ENCODE assay signal across 23 cellular contexts in genomic region chr7:96308950-96309263, GRCh38. TPM values are rescaled to one million over a fixed set of nuclear protein-coding genes. Genes with fewer than 3 reads are reported as not detected.
DNase-seq lines count a peak whose midpoint lies in the region; ATAC-seq, FAIRE-seq and TF ChIP-seq lines count a peak whose summit lies in the region.
"Had no signal": no experiment of that assay in that cellular context is flagged by ENCODE, and none has a peak within 500 bp of the region (broad histone marks: within the 10 kb centered on the region; RNA-seq: fewer than 3 reads in every experiment).

No MANE protein-coding gene starts in this region.

- no peak for TF ChIP-seq RAD21 in GM12878 (IDR thresholded peaks at IDR 0.05; ENCODE audit: insufficient read depth, low read depth, low read length)
- TF ChIP-seq RAD21 in SK-N-SH (IDR thresholded peaks at IDR 0.05; ENCODE audit: low read length), result no peak

- intact Hi-C loops in Caco-2 (cut with micrococcal nuclease; ENCODE audit: unreplicated experiment), result no loop called here
- intact Hi-C loops in GM12878 (cut with micrococcal nuclease; ENCODE audit: unreplicated experiment), result no loop called here
- intact Hi-C loops in left colon (cut with DNase I, micrococcal nuclease), result no loop called here
- intact Hi-C loops in prostate gland (cut with DNase I), result no loop called here
- intact Hi-C loops in stomach (cut with DNase I; ENCODE audit: low total_unique reads), result no loop called here

- CTCF ChIA-PET in Caco-2 (lab: Charles Lee) (no interaction called here), GM12878 (lab: Yijun Ruan, JAX) (no interaction called here), SK-N-SH (lab: Yijun Ruan, JAX) (interaction anchor here (0.9 kb wide), 1 partner anchor 719 kb away, joined by 4 read pairs; no protein-coding TSS in a partner anchor)

- peaks cover 15% of the 10 kb centered on the region for H3F3A ChIP-seq in SK-N-SH (replicated peaks; ENCODE audit: insufficient read depth)

- TF ChIP-seq EP300 in GM12878 (IDR thresholded peaks at IDR 0.05; ENCODE audit: borderline replicate concordance in 1 of 2, control insufficient read depth in 1 of 2, low read depth in 2 of 2, low read length in 2 of 2) (no peak), SK-N-SH (IDR thresholded peaks at IDR 0.05; ENCODE audit: borderline replicate concordance in 1 of 2, low read depth in 1 of 2, low read length in 1 of 2) (no peak), stomach (IDR thresholded peaks at IDR 0.05) (no peak)

- H3K27ac Mint-ChIP-seq in Caco-2 (ENCODE audit: unreplicated experiment), result peak overlapping the region; percentile 42
- H3K27ac Mint-ChIP-seq: CD4-positive, CD25-positive, alpha-beta regulatory T cell had no signal

- H3K79me2 ChIP-seq in GM12878 (ENCODE audit: control insufficient read depth, insufficient read depth, low read length) (peaks cover 4% of the 10 kb centered on the region), SK-N-SH (ENCODE audit: insufficient read depth) (peaks cover 54% of the 10 kb centered on the region; the same call in 1 of the 2 replicates)

- H3K9ac ChIP-seq in GM12878 (ENCODE audit: control insufficient read depth, insufficient read depth, low read length) (no peak overlapping the region), SK-N-SH (no peak overlapping the region)

- TF ChIP-seq POLR2A in GM12878 (IDR thresholded peaks at IDR 0.05; ENCODE audit: low read depth, low read length), result no peak
- TF ChIP-seq POLR2A in prostate gland (IDR thresholded peaks at IDR 0.05), result no peak
- TF ChIP-seq POLR2A in stomach (IDR thresholded peaks at IDR 0.05), result no peak

- no peaks in the 10 kb centered on the region for H3K27me3 Mint-ChIP-seq in Caco-2 (ENCODE audit: insufficient read depth, unreplicated experiment)
- no peaks in the 10 kb centered on the region for H3K27me3 Mint-ChIP-seq in activated T-cell treated with anti-CD3 and anti-CD28 coated beads, Interleukin-2, amount 50 U/mL, for 4 hours (ENCODE audit: low read depth)
- H3K27me3 Mint-ChIP-seq: CD4-positive, CD25-positive, alpha-beta regulatory T cell had no signal

- BruUV-seq in Caco-2 (replicated peaks; lab: Mats Ljungman, UMichigan), result no TSS peak
- no TSS peak for BruUV-seq in GM12878 (replicated peaks; lab: Mats Ljungman, UMichigan)

- RAD21 ChIA-PET in GM12878 (lab: Charles Lee; ENCODE audit: unreplicated experiment), result no interaction called here

- H3K27me3 ChIP-seq in Caco-2 (replicated peaks; ENCODE audit: control insufficient read depth, insufficient read depth, low read length) (no peaks in the 10 kb centered on the region), GM12878 (replicated peaks in 1 of 2; ENCODE audit: control insufficient read depth in 2 of 2, insufficient read depth in 2 of 2, low read length in 1 of 2) (no peaks in the 10 kb centered on the region), prostate gland (replicated peaks; ENCODE audit: insufficient read depth) (no peaks in the 10 kb centered on the region), SK-N-SH (ENCODE audit: insufficient read depth) (no peaks in the 10 kb centered on the region), stomach (no peaks in the 10 kb centered on the region)
- H3K27me3 ChIP-seq: BE2C, MG63 had no signal

- in situ Hi-C loops in GM12878 (cut with MboI), result no loop called here

- POLR2A ChIA-PET in Caco-2 (lab: Charles Lee) (no interaction called here), GM12878 (lab: Charles Lee) (no interaction called here), SK-N-SH (lab: Yijun Ruan, JAX) (no interaction called here)

- H2AFZ ChIP-seq in GM12878 (ENCODE audit: control insufficient read depth, low read depth, low read length) (no peak overlapping the region), SK-N-SH (ENCODE audit: low read depth) (no peak overlapping the region)

- DNase-seq in Caco-2 (no peak), GM12878 (ENCODE audit: low read depth, low spot score) (no peak), left colon (no peak), prostate gland (ENCODE audit: low spot score) (peak; percentile 36), NCI-H1694 (lab: John Stamatoyannopoulos, UW) (no peak), SK-N-SH (no peak), stomach (no peak)
- no peak for DNase-seq in activated T-cell treated with anti-CD3 and anti-CD28 coated beads, Interleukin-2, amount 50 U/mL, for 4 hours
- DNase-seq: BE2C, COR-L47, DMS 273 treated with DMSO at 0.1 percent for 48 hours, DMS79 treated with DMSO at 0.1 percent for 48 hours, MG63, NCI-H1048, NCI-H1417 treated with DMSO at 0.1 percent for 48 hours, NCI-H187 treated with DMSO at 0.1 percent for 48 hours, NCI-H2107, NCI-H446 treated with DMSO at 0.1 percent for 48 hours, NCI-H526 treated with DMSO at 0.1 percent for 48 hours, SHP77 had no signal

- peaks cover 50% of the 10 kb centered on the region for H3K4me1 ChIP-seq in Caco-2
- H3K4me1 ChIP-seq in GM12878 (ENCODE audit: control insufficient read depth, insufficient read depth, low read length), result peaks cover 4% of the 10 kb centered on the region
- peaks cover 8% of the 10 kb centered on the region for H3K4me1 ChIP-seq in prostate gland (replicated peaks)
- H3K4me1 ChIP-seq in SK-N-SH (ENCODE audit: control insufficient read depth in 1 of 2, insufficient read depth in 2 of 2, low read depth in 1 of 2, low read length in 1 of 2), result peaks cover 6 to 8% of the 10 kb centered on the region in 2 experiments; a peak in 3 of 4 replicates
- peaks cover 14 to 82% (median 50%) of the 10 kb centered on the region in 4 donors for H3K4me1 ChIP-seq in stomach

- H3K4me3 ChIP-seq in Caco-2 (ENCODE audit: low read depth, low read length), result no peak overlapping the region
- no peak overlapping the region for H3K4me3 ChIP-seq in GM12878
- H3K4me3 ChIP-seq in prostate gland, result no peak overlapping the region
- no peak overlapping the region for H3K4me3 ChIP-seq in SK-N-SH (ENCODE audit: low read depth in 2 of 2, low read length in 1 of 2)
- H3K4me3 ChIP-seq in stomach, result no peak overlapping the region
- H3K4me3 ChIP-seq: MG63 had no signal

- peaks cover 52% of the 10 kb centered on the region for H3K4me1 Mint-ChIP-seq in Caco-2 (ENCODE audit: low read depth, unreplicated experiment)
- H3K4me1 Mint-ChIP-seq in activated T-cell treated with anti-CD3 and anti-CD28 coated beads, Interleukin-2, amount 50 U/mL, for 4 hours (ENCODE audit: low read depth), result peaks cover 39% of the 10 kb centered on the region

- ATAC-seq in GM12878 (no peak), left colon (peak; percentile 73)
- ATAC-seq in activated T-cell treated with anti-CD3 and anti-CD28 coated beads, Interleukin-2, amount 50 U/mL, for 4 hours, result no peak

- peak; percentile 31 for FAIRE-seq in GM12878 (lab: Jason Lieb, UNC)
- FAIRE-seq: GM12891, H54 had no signal

- no peaks in the 10 kb centered on the region for H3K9me3 ChIP-seq in Caco-2
- H3K9me3 ChIP-seq in GM12878 (replicated peaks; ENCODE audit: control insufficient read depth, insufficient read depth, low read length), result no peaks in the 10 kb centered on the region
- no peaks in the 10 kb centered on the region for H3K9me3 ChIP-seq in prostate gland
- H3K9me3 ChIP-seq in SK-N-SH, result no peaks in the 10 kb centered on the region
- H3K9me3 ChIP-seq in stomach, result no peaks in the 10 kb centered on the region
- H3K9me3 ChIP-seq: BE2C, MG63 had no signal

- H3K4me3 Mint-ChIP-seq in Caco-2 (ENCODE audit: unreplicated experiment), result no peak overlapping the region
- no peak overlapping the region for H3K4me3 Mint-ChIP-seq in activated T-cell treated with anti-CD3 and anti-CD28 coated beads, Interleukin-2, amount 50 U/mL, for 4 hours
- H3K4me3 Mint-ChIP-seq: CD4-positive, CD25-positive, alpha-beta regulatory T cell had no signal

- H3K27ac ChIP-seq in GM12878 (ENCODE audit: control insufficient read depth, insufficient read depth) (no peak overlapping the region), prostate gland (peak overlapping the region; percentile 4 to 41), SK-N-SH (ENCODE audit: low read depth in 2 of 2, low read length in 1 of 2) (no peak overlapping the region), stomach (no peak overlapping the region)

- H4K20me1 ChIP-seq in GM12878 (ENCODE audit: control insufficient read depth, insufficient read depth) (no peaks in the 10 kb centered on the region), SK-N-SH (ENCODE audit: insufficient read depth) (peaks cover 87% of the 10 kb centered on the region)

- no peaks in the 10 kb centered on the region for H3K9me2 ChIP-seq in SK-N-SH

- no peak overlapping the region for H3K4me2 ChIP-seq in GM12878 (ENCODE audit: control insufficient read depth, insufficient read depth)
- H3K4me2 ChIP-seq in SK-N-SH, result no peak overlapping the region

- H3K36me3 ChIP-seq in Caco-2 (ENCODE audit: control insufficient read depth, insufficient read depth, low read length) (no peaks in the 10 kb centered on the region), GM12878 (ENCODE audit: control insufficient read depth in 2 of 2, insufficient read depth in 2 of 2, low read length in 1 of 2) (peaks cover 0 to 6% of the 10 kb centered on the region in 2 experiments; a peak in 2 of 4 replicates), prostate gland (no peaks in the 10 kb centered on the region), SK-N-SH (replicated peaks in 1 of 2; ENCODE audit: control insufficient read depth in 1 of 2, insufficient read depth in 2 of 2, low read length in 1 of 2) (peaks cover 0 to 15% of the 10 kb centered on the region in 2 experiments), stomach (no peaks in the 10 kb centered on the region)
- H3K36me3 ChIP-seq: MG63 had no signal

- SMC1A ChIA-PET in GM12878 (lab: Charles Lee; ENCODE audit: uncharacterized antibody, unreplicated experiment), result no interaction called here

- peaks cover 31% of the 10 kb centered on the region for H3K36me3 Mint-ChIP-seq in Caco-2 (ENCODE audit: insufficient read depth, unreplicated experiment)
- peaks cover 18% of the 10 kb centered on the region for H3K36me3 Mint-ChIP-seq in activated T-cell treated with anti-CD3 and anti-CD28 coated beads, Interleukin-2, amount 50 U/mL, for 4 hours (ENCODE audit: insufficient read depth)

- TF ChIP-seq CTCF in Caco-2 (IDR thresholded peaks at IDR 0.05; ENCODE audit: insufficient read depth in 1 of 2, low read depth in 1 of 2, low read length in 1 of 2, severe bottlenecking in 1 of 2, unreplicated experiment in 1 of 2) (no peak), GM12878 (IDR thresholded peaks at IDR 0.05 in 2 of 3, conservative IDR thresholded peaks at IDR 0.05 in 1 of 3; ENCODE audit: control insufficient read depth in 2 of 3, extremely low read depth in 1 of 3, insufficient read depth in 1 of 3, low read depth in 3 of 3, low read length in 3 of 3) (no peak), prostate gland (IDR thresholded peaks at IDR 0.05) (no peak), SK-N-SH (IDR thresholded peaks at IDR 0.05) (no peak), stomach (IDR thresholded peaks at IDR 0.05) (no peak)

- peaks cover 5% of the 10 kb centered on the region for H3K9me3 Mint-ChIP-seq in Caco-2 (ENCODE audit: unreplicated experiment)
- no peaks in the 10 kb centered on the region for H3K9me3 Mint-ChIP-seq in activated T-cell treated with anti-CD3 and anti-CD28 coated beads, Interleukin-2, amount 50 U/mL, for 4 hours
- H3K9me3 Mint-ChIP-seq: CD4-positive, CD25-positive, alpha-beta regulatory T cell had no signal

RNA-seq across cellular contexts. Expression of gene SLC25A13, which starts 13.0 kb away (rescaled TPM):
- 100 and 102 TPM in 2 replicates for total RNA-seq in Caco-2 (2022)
- total RNA-seq in GM12878 (2013; cell fraction: nucleolus; rRNA removed), result 80.1 and 81.8 TPM in 2 replicates
- 18.6 and 19.1 TPM in 2 replicates for total RNA-seq in GM12878 (2014; rRNA removed)
- total RNA-seq in GM12878 (2014; rRNA removed; fragmentation: Illumina TruSeq; extraction: Trizol), result 21.2 and 23.0 TPM in 2 replicates
- 22.2 and 24.0 TPM in 2 replicates for total RNA-seq in GM12878 (2021)
- polyA plus RNA-seq in GM12878 (2011; ENCODE audit: low read depth), result 9.3 TPM
- polyA plus RNA-seq in GM12878 (2011; rRNA removed), result 24.3 and 30.1 TPM in 2 replicates
- 12.0 and 12.7 TPM in 2 replicates for polyA plus RNA-seq in GM12878 (2011; cell fraction: cytosol; rRNA removed)
- 24.2 and 24.4 TPM in 2 replicates for polyA plus RNA-seq in GM12878 (2011; cell fraction: nucleus; rRNA removed)
- polyA plus RNA-seq in GM12878 (2012), result 9.6 and 9.9 TPM in 2 replicates
- 18.0 and 24.9 TPM in 2 replicates for polyA plus RNA-seq in GM12878 (2014; fragmentation: Illumina TruSeq; extraction: Trizol)
- polyA plus RNA-seq in GM12878 (2014; fragmentation: Nextera tagmentation; extraction: Ambion mirVana), result 1 to 10 TPM; 7.0 to 7.4 TPM
- 15.6 and 16.3 TPM in 2 replicates for polyA plus RNA-seq in GM12878 (2014; rRNA removed)
- polyA plus RNA-seq in GM12878 (2016; fragmentation: Nextera tagmentation; extraction: Ambion mirVana), result 10 to 100 TPM; 17.2 to 24.7 TPM
- polyA minus RNA-seq in GM12878 (2011; rRNA and poly(A)+ RNA removed), result 18.2 and 20.3 TPM in 2 replicates
- polyA minus RNA-seq in GM12878 (2011; cell fraction: cytosol; rRNA and poly(A)+ RNA removed), result 7.3 and 13.5 TPM in 2 replicates
- 15.5 and 28.2 TPM in 2 replicates for polyA minus RNA-seq in GM12878 (2011; cell fraction: nucleus; rRNA and poly(A)+ RNA removed)
- total RNA-seq in left colon, result 10 to 100 TPM; 42.4 to 73.3 TPM
- 10 to 100 TPM; 14.4 to 41.6 TPM for total RNA-seq in prostate gland
- polyA plus RNA-seq in SK-N-SH (2012; rRNA removed), result 16.0 and 20.0 TPM in 2 replicates
- 17.7 and 17.9 TPM in 2 replicates for polyA plus RNA-seq in SK-N-SH (2012; cell fraction: cytosol; rRNA removed)
- polyA plus RNA-seq in SK-N-SH (2012; cell fraction: nucleus; rRNA removed), result 21.0 and 37.5 TPM in 2 replicates
- 10 to 100 TPM; 18.0 to 19.0 (median 18.3) TPM for total RNA-seq in activated T-cell treated with anti-CD3 and anti-CD28 coated beads, Interleukin-2, amount 50 U/mL, for 4 hours
- total RNA-seq in stomach, result 10 to 100 TPM in 4 of 5 donors, 1 to 10 TPM in 1; 4.1 to 72.0 (median 47.1) TPM
- 10 to 100 TPM in 1 of 3 donors, 1 to 10 TPM in 2; 7.1 to 11.9 (median 9.4) TPM for polyA plus RNA-seq in stomach

Comparison
In these comparisons a context has a peak if more than half of its experiments do, and no peak if none do; other contexts are left out.
1. H3K27ac ChIP-seq: peak in prostate gland (2 of 2); none in GM12878 (single experiment), SK-N-SH (0 of 2) and stomach (0 of 5).